10 cellular contexts compared by ENCODE assay signal in genomic region chr22:47918276-47918928, GRCh38.
A peak's percentile ranks its signal among the peaks of the same experiment; 100 is the strongest.
DNase-seq lines count a peak whose midpoint lies in the region; ATAC-seq and TF ChIP-seq lines count a peak whose summit lies in the region.
"Had no signal": no experiment of that assay in that cellular context is flagged by ENCODE, and none has a peak within 500 bp of the region (broad histone marks: within the 10 kb centered on the region; RNA-seq: fewer than 3 reads in every experiment).

No MANE protein-coding gene starts in this region.

- H2BK5ac ChIP-seq in neuronal stem cell (ENCODE audit: low read length) = peak overlapping the region; percentile 84

- BruUV-seq in A673 (replicated peaks; lab: Mats Ljungman, UMichigan) = no TSS peak

- no peak overlapping the region for H3K4me2 ChIP-seq in neuronal stem cell (ENCODE audit: insufficient read depth, low read length, poor library complexity, severe bottlenecking)

- peak overlapping the region; percentile 82 for H2AK5ac ChIP-seq in neuronal stem cell (ENCODE audit: low read depth, low read length)

- H3K4ac ChIP-seq in neuronal stem cell (ENCODE audit: low read length) = no peak overlapping the region

- H3K9ac ChIP-seq in neuronal stem cell (ENCODE audit: low read depth, low read length, poor library complexity) = no peak overlapping the region

- H3K36me3 ChIP-seq in neuronal stem cell (replicated peaks in 1 of 2; ENCODE audit: control insufficient read depth in 2 of 2, insufficient read depth in 2 of 2, low read length in 2 of 2) (no peaks in the 10 kb centered on the region), A673 (ENCODE audit: insufficient read depth, low read length, poor library complexity, severe bottlenecking) (no peaks in the 10 kb centered on the region), right atrium auricular region (no peaks in the 10 kb centered on the region)

- no peaks in the 10 kb centered on the region for H3K79me1 ChIP-seq in neuronal stem cell (ENCODE audit: low read depth, low read length)

- no peak overlapping the region for H3K14ac ChIP-seq in neuronal stem cell (ENCODE audit: low read length)

- peak; percentile 11 for DNase-seq in GM19238 (ENCODE audit: insufficient read length, low spot score)
- DNase-seq in activated T-cell treated with anti-CD3 and anti-CD28 coated beads, Interleukin-2, amount 50 U/mL, for 1 hour = peak; percentile 31
- no peak for DNase-seq in neuronal stem cell (ENCODE audit: low spot score)
- no peak for DNase-seq in NCI-H526 treated with DMSO at 0.1 percent for 48 hours (lab: John Stamatoyannopoulos, UW)
- DNase-seq in A673 (ENCODE audit: low spot score) = no peak
- no peak for DNase-seq in right atrium auricular region (ENCODE audit: low spot score)
- DNase-seq in NCI-H1105 treated with DMSO at 0.1 percent for 48 hours (lab: John Stamatoyannopoulos, UW) = no peak
- DNase-seq: Calu3, right cardiac atrium had no signal

- peak; percentile 62 for ATAC-seq in HG03354 (IDR thresholded peaks at IDR 0.05; ENCODE audit: poor library complexity, severe bottlenecking, unreplicated experiment)
- ATAC-seq: right cardiac atrium had no signal

- TF ChIP-seq CTCF in A673 (conservative IDR thresholded peaks at IDR 0.05; ENCODE audit: low read depth, low read length) = no peak
- TF ChIP-seq CTCF in right atrium auricular region (IDR thresholded peaks at IDR 0.05) = no peak

- peak overlapping the region; percentile 81 for H3K18ac ChIP-seq in neuronal stem cell (ENCODE audit: low read length)

- no peak overlapping the region for H2AFZ ChIP-seq in neuronal stem cell (ENCODE audit: low read length)

- no peak overlapping the region for H2BK15ac ChIP-seq in neuronal stem cell (ENCODE audit: low read length)

- H3K27ac ChIP-seq in neuronal stem cell (replicated peaks; ENCODE audit: low read length) (peak overlapping the region; percentile 78), A673 (ENCODE audit: low read depth, low read length, poor library complexity, severe bottlenecking) (no peak overlapping the region), right atrium auricular region (no peak overlapping the region)

- H2BK12ac ChIP-seq in neuronal stem cell (ENCODE audit: low read length) = no peak overlapping the region

- H3K4me1 ChIP-seq in neuronal stem cell (ENCODE audit: control insufficient read depth in 2 of 2, insufficient read depth in 1 of 2, low read depth in 1 of 2, low read length in 2 of 2) (peaks cover 0 to 24% of the 10 kb centered on the region in 2 donors), A673 (ENCODE audit: insufficient read depth, low read length, poor library complexity, severe bottlenecking) (no peaks in the 10 kb centered on the region), right atrium auricular region (no peaks in the 10 kb centered on the region)

- intact Hi-C loops in A673 (cut with micrococcal nuclease; ENCODE audit: unreplicated experiment) = no loop called here

- CTCF ChIA-PET in A673 (lab: Charles Lee) = no interaction called here

- H3K4me3 ChIP-seq in neuronal stem cell (ENCODE audit: low read length in 2 of 2) (no peak overlapping the region), A673 (ENCODE audit: low read depth, low read length, poor library complexity, severe bottlenecking) (no peak overlapping the region), right atrium auricular region (no peak overlapping the region)

- WGBS in neuronal stem cell (ENCODE audit: extremely low coverage in 2 of 2, insufficient read length in 2 of 2, insufficient replicate concordance in 1 of 2), 2 donors = no CpG with 5 or more reads among the region's 15 CpGs

- POLR2A ChIA-PET in A673 (lab: Charles Lee; ENCODE audit: low non-redundant PET) = no interaction called here

- H3K27me3 ChIP-seq in neuronal stem cell (ENCODE audit: control insufficient read depth in 3 of 3, insufficient read depth in 3 of 3, low read depth in 1 of 3, low read length in 3 of 3) (peaks cover 0 to 2% (median 0%) of the 10 kb centered on the region in 3 experiments), A673 (replicated peaks; ENCODE audit: insufficient read depth, low read depth, low read length, poor library complexity) (no peaks in the 10 kb centered on the region), right atrium auricular region (no peaks in the 10 kb centered on the region)

- H3K9me3 ChIP-seq in neuronal stem cell (replicated peaks in 1 of 2; ENCODE audit: control insufficient read depth in 2 of 2, insufficient read depth in 1 of 2, low read depth in 1 of 2, low read length in 2 of 2) (no peaks in the 10 kb centered on the region), A673 (ENCODE audit: low read depth, low read length, poor library complexity, severe bottlenecking) (no peaks in the 10 kb centered on the region), right atrium auricular region (no peaks in the 10 kb centered on the region)

- no peak overlapping the region for H4K91ac ChIP-seq in neuronal stem cell (ENCODE audit: low read depth, low read length, poor library complexity)

- no peak overlapping the region for H2BK120ac ChIP-seq in neuronal stem cell (ENCODE audit: low read depth, low read length)

- no peak overlapping the region for H3K23ac ChIP-seq in neuronal stem cell (ENCODE audit: low read depth, low read length, poor library complexity)

- H4K8ac ChIP-seq in neuronal stem cell (ENCODE audit: low read depth, low read length) = no peak overlapping the region

Comparison
In these comparisons a context has a peak if more than half of its experiments do, and no peak if none do; other contexts are left out.
1. DNase-seq: peak in GM19238 (single experiment) and activated T-cell treated with anti-CD3 and anti-CD28 coated beads, Interleukin-2, amount 50 U/mL, for 1 hour (single experiment); none in neuronal stem cell (single experiment), NCI-H526 treated with DMSO at 0.1 percent for 48 hours (single experiment), A673 (single experiment), right atrium auricular region (single experiment) and NCI-H1105 treated with DMSO at 0.1 percent for 48 hours (single experiment).